Comparison of ENCODE assay signal across 15 cellular contexts in genomic region chrX:130770615-130771014, GRCh38.
A peak's percentile ranks its signal among the peaks of the same experiment; 100 is the strongest.
DNase-seq lines count a peak whose midpoint lies in the region; ATAC-seq and TF ChIP-seq lines count a peak whose summit lies in the region.
"Had no signal": no experiment of that assay in that cellular context is flagged by ENCODE, and none has a peak within 500 bp of the region (broad histone marks: within the 10 kb centered on the region; RNA-seq: fewer than 3 reads in every experiment).

No MANE protein-coding gene starts in this region.

- H3K9me3 ChIP-seq in SK-N-SH, result no peaks in the 10 kb centered on the region
- H3K9me3 ChIP-seq in fibroblast of lung (ENCODE audit: control insufficient read depth, insufficient read depth, low read depth, low read length), result no peaks in the 10 kb centered on the region
- H3K9me3 ChIP-seq: BE2C, HAP-1, thyroid gland had no signal

- peak overlapping the region; percentile 60 to 71 for H3K27ac ChIP-seq in SK-N-SH (ENCODE audit: low read depth in 2 of 2, low read length in 1 of 2)
- H3K27ac ChIP-seq in fibroblast of lung (ENCODE audit: insufficient read depth, low read length), result peak overlapping the region; percentile 28
- H3K27ac ChIP-seq: thyroid gland had no signal

- H4K20me1 ChIP-seq in SK-N-SH (ENCODE audit: insufficient read depth), result no peaks in the 10 kb centered on the region
- no peaks in the 10 kb centered on the region for H4K20me1 ChIP-seq in fibroblast of lung (ENCODE audit: control insufficient read depth, extremely low read depth, insufficient read depth, low read length)

- H3K4me2 ChIP-seq in SK-N-SH, result peak overlapping the region; percentile 19; the same call in 1 of the 2 replicates
- no peak overlapping the region for H3K4me2 ChIP-seq in fibroblast of lung (ENCODE audit: extremely low read depth, insufficient read depth, low read length)

- TF ChIP-seq CTCF in SK-N-SH (IDR thresholded peaks at IDR 0.05), result no peak
- no peak for TF ChIP-seq CTCF in fibroblast of lung (conservative IDR thresholded peaks at IDR 0.05 in 1 of 2, IDR thresholded peaks at IDR 0.05 in 1 of 2; ENCODE audit: low read depth in 1 of 2, low read length in 2 of 2)

- H3K4me3 Mint-ChIP-seq in activated naive CD8-positive, alpha-beta T cell treated with anti-CD3 and anti-CD28 coated beads, Interleukin-2, amount 50 U/mL, for 24 hours, result no peak overlapping the region
- H3K4me3 Mint-ChIP-seq in activated naive CD8-positive, alpha-beta T cell treated with anti-CD3 and anti-CD28 coated beads for 36 hours, result no peak overlapping the region

- no peak for TF ChIP-seq RAD21 in SK-N-SH (IDR thresholded peaks at IDR 0.05; ENCODE audit: low read length)

- WGBS in SK-N-SH (ENCODE audit: low lambda C conversion rate), result 9% methylated on average over 3 of the region's 3 CpGs

- H3K9me2 ChIP-seq in SK-N-SH, result no peaks in the 10 kb centered on the region

- H3K4me1 Mint-ChIP-seq in activated naive CD8-positive, alpha-beta T cell treated with anti-CD3 and anti-CD28 coated beads, Interleukin-2, amount 50 U/mL, for 24 hours, result peaks cover 6% of the 10 kb centered on the region
- peaks cover 2% of the 10 kb centered on the region for H3K4me1 Mint-ChIP-seq in activated naive CD8-positive, alpha-beta T cell treated with anti-CD3 and anti-CD28 coated beads for 36 hours

- no peak overlapping the region for H3K27ac Mint-ChIP-seq in activated naive CD8-positive, alpha-beta T cell treated with anti-CD3 and anti-CD28 coated beads, Interleukin-2, amount 50 U/mL, for 24 hours
- no peak overlapping the region for H3K27ac Mint-ChIP-seq in activated naive CD8-positive, alpha-beta T cell treated with anti-CD3 and anti-CD28 coated beads for 36 hours
- H3K27ac Mint-ChIP-seq: activated T-helper 2 cell treated with anti-CD3 and anti-CD28 coated beads, Interferon-gamma antibody, Interleukin-2, Interleukin-4, amounts not matched to agents 10 μg/mL and 5 μg/mL and 100 μg/mL, durations not matched to agents 14 hours and 24 hours and 36 hours had no signal

- H3K36me3 ChIP-seq in SK-N-SH (replicated peaks in 1 of 2; ENCODE audit: control insufficient read depth in 1 of 2, insufficient read depth in 2 of 2, low read length in 1 of 2) (no peaks in the 10 kb centered on the region), fibroblast of lung (ENCODE audit: control insufficient read depth, insufficient read depth, low read length) (no peaks in the 10 kb centered on the region)
- H3K36me3 ChIP-seq: BE2C, HAP-1, thyroid gland had no signal

- no peak overlapping the region for H3K4me3 ChIP-seq in SK-N-SH (ENCODE audit: low read depth in 2 of 2, low read length in 1 of 2)
- no peak overlapping the region for H3K4me3 ChIP-seq in fibroblast of lung (replicated peaks in 1 of 4; ENCODE audit: control extremely low read depth in 1 of 4, insufficient read depth in 1 of 4, low read depth in 3 of 4, low read length in 4 of 4)
- H3K4me3 ChIP-seq: HAP-1, thyroid gland had no signal

- H3K79me2 ChIP-seq in SK-N-SH (ENCODE audit: insufficient read depth), result no peaks in the 10 kb centered on the region
- H3K79me2 ChIP-seq in fibroblast of lung (ENCODE audit: control insufficient read depth, insufficient read depth, low read length), result no peaks in the 10 kb centered on the region

- no peaks in the 10 kb centered on the region for H3K27me3 Mint-ChIP-seq in activated naive CD8-positive, alpha-beta T cell treated with anti-CD3 and anti-CD28 coated beads, Interleukin-2, amount 50 U/mL, for 24 hours
- H3K27me3 Mint-ChIP-seq in activated naive CD8-positive, alpha-beta T cell treated with anti-CD3 and anti-CD28 coated beads for 36 hours, result no peaks in the 10 kb centered on the region

- H3F3A ChIP-seq in SK-N-SH (replicated peaks; ENCODE audit: insufficient read depth), result peaks cover 11% of the 10 kb centered on the region

- CTCF ChIA-PET in SK-N-SH (lab: Yijun Ruan, JAX), result no interaction called here

- H3K4me1 ChIP-seq in SK-N-SH (ENCODE audit: control insufficient read depth in 1 of 2, insufficient read depth in 2 of 2, low read depth in 1 of 2, low read length in 1 of 2) (peaks cover 9 to 21% of the 10 kb centered on the region in 2 experiments; a peak in 3 of 4 replicates), fibroblast of lung (ENCODE audit: control insufficient read depth, extremely low read depth, insufficient read depth, low read length) (peaks cover 4% of the 10 kb centered on the region)
- H3K4me1 ChIP-seq: thyroid gland had no signal

- no peak for DNase-seq in activated naive CD8-positive, alpha-beta T cell treated with anti-CD3 and anti-CD28 coated beads, Interleukin-2, amount 50 U/mL, for 24 hours
- no peak for DNase-seq in activated naive CD8-positive, alpha-beta T cell treated with anti-CD3 and anti-CD28 coated beads for 36 hours
- DNase-seq in SK-N-SH (no peak), fibroblast of lung (ENCODE audit: low read depth in 2 of 2) (peak; percentile 80 to 88), smooth muscle cell of the brain vasculature (ENCODE audit: low read depth, low spot score) (peak; percentile 4), NCI-H2107 (lab: John Stamatoyannopoulos, UW) (no peak), DMS 273 (lab: John Stamatoyannopoulos, UW; ENCODE audit: unreplicated experiment) (no peak), activated gamma-delta T cell (lab: John Stamatoyannopoulos, UW) (no peak)
- DNase-seq: BE2C; effector CD8-positive, alpha-beta T cell; NCI-H1417 treated with DMSO at 0.1 percent for 48 hours; occipital lobe; thyroid gland had no signal

- ATAC-seq in activated naive CD8-positive, alpha-beta T cell treated with anti-CD3 and anti-CD28 coated beads, Interleukin-2, amount 50 U/mL, for 24 hours, result peak; percentile 54

- H3K36me3 Mint-ChIP-seq in activated naive CD8-positive, alpha-beta T cell treated with anti-CD3 and anti-CD28 coated beads, Interleukin-2, amount 50 U/mL, for 24 hours (ENCODE audit: low read depth), result peaks cover 4% of the 10 kb centered on the region
- peaks cover 10% of the 10 kb centered on the region for H3K36me3 Mint-ChIP-seq in activated naive CD8-positive, alpha-beta T cell treated with anti-CD3 and anti-CD28 coated beads for 36 hours

- H3K9me3 Mint-ChIP-seq in activated naive CD8-positive, alpha-beta T cell treated with anti-CD3 and anti-CD28 coated beads, Interleukin-2, amount 50 U/mL, for 24 hours, result no peaks in the 10 kb centered on the region
- no peaks in the 10 kb centered on the region for H3K9me3 Mint-ChIP-seq in activated naive CD8-positive, alpha-beta T cell treated with anti-CD3 and anti-CD28 coated beads for 36 hours
- H3K9me3 Mint-ChIP-seq: activated T-helper 2 cell treated with anti-CD3 and anti-CD28 coated beads, Interferon-gamma antibody, Interleukin-2, Interleukin-4, amounts not matched to agents 10 μg/mL and 5 μg/mL and 100 μg/mL, durations not matched to agents 14 hours and 24 hours and 36 hours had no signal

- H3K9ac ChIP-seq in SK-N-SH, result no peak overlapping the region; the same call in 1 of the 2 replicates
- no peak overlapping the region for H3K9ac ChIP-seq in fibroblast of lung (ENCODE audit: insufficient read depth, low read length)

- POLR2A ChIA-PET in SK-N-SH (lab: Yijun Ruan, JAX), result no interaction called here

- no peaks in the 10 kb centered on the region for H3K27me3 ChIP-seq in SK-N-SH (ENCODE audit: insufficient read depth)
- H3K27me3 ChIP-seq in fibroblast of lung (ENCODE audit: control insufficient read depth, insufficient read depth, low read length), result no peaks in the 10 kb centered on the region
- H3K27me3 ChIP-seq: BE2C, thyroid gland had no signal

- TF ChIP-seq EP300 in SK-N-SH (IDR thresholded peaks at IDR 0.05; ENCODE audit: borderline replicate concordance in 1 of 2, low read depth in 1 of 2, low read length in 1 of 2), result peak in 1 of 2 experiments; percentile 68; a peak in 1 of 4 replicates

- H2AFZ ChIP-seq in SK-N-SH (ENCODE audit: low read depth) (no peak overlapping the region), fibroblast of lung (ENCODE audit: low read length) (no peak overlapping the region)

TF ChIP-seq in SK-N-SH, 30 proteins besides CTCF, POLR2A, EP300 and RAD21 (continues in another document):
- TF ChIP-seq TCF12 (IDR thresholded peaks at IDR 0.05), result peak; percentile 82
- peak; percentile 68; the same call in 1 of the 2 replicates for TF ChIP-seq MAX (IDR thresholded peaks at IDR 0.05; ENCODE audit: low read depth)
- TF ChIP-seq FOSL2 (IDR thresholded peaks at IDR 0.05; ENCODE audit: borderline replicate concordance, low read depth), result peak; percentile 82
- TF ChIP-seq NRF1 (IDR thresholded peaks at IDR 0.05; ENCODE audit: low read depth, low read length), result no peak
- 0 out of 2 replicates have a peak, but pooled peaks have one; percentile 10 for TF ChIP-seq ZBTB33 (IDR thresholded peaks at IDR 0.05; ENCODE audit: borderline replicate concordance, low read depth)
- no peak for TF ChIP-seq POLR2AphosphoS5 (IDR thresholded peaks at IDR 0.05; ENCODE audit: low read depth, low read length)
- TF ChIP-seq RXRA (IDR thresholded peaks at IDR 0.05; ENCODE audit: borderline replicate concordance, low read depth), result peak; percentile 61; the same call in 1 of the 2 replicates
- TF ChIP-seq TEAD4 (IDR thresholded peaks at IDR 0.05; ENCODE audit: borderline replicate concordance, insufficient read depth), result peak; percentile 69; the same call in 1 of the 2 replicates
- TF ChIP-seq USF1 (IDR thresholded peaks at IDR 0.05; ENCODE audit: borderline replicate concordance, low read depth), result no peak

Comparison
In these comparisons a context has a peak if more than half of its experiments do, and no peak if none do; other contexts are left out.
1. DNase-seq: peak in fibroblast of lung (2 of 2) and smooth muscle cell of the brain vasculature (single experiment); none in activated naive CD8-positive, alpha-beta T cell treated with anti-CD3 and anti-CD28 coated beads, Interleukin-2, amount 50 U/mL, for 24 hours (single experiment), activated naive CD8-positive, alpha-beta T cell treated with anti-CD3 and anti-CD28 coated beads for 36 hours (single experiment), SK-N-SH (single experiment), NCI-H2107 (single experiment), DMS 273 (single experiment) and activated gamma-delta T cell (single experiment).